Comparison of ENCODE assay signal across 12 cellular contexts in the genomic region with DNA sequence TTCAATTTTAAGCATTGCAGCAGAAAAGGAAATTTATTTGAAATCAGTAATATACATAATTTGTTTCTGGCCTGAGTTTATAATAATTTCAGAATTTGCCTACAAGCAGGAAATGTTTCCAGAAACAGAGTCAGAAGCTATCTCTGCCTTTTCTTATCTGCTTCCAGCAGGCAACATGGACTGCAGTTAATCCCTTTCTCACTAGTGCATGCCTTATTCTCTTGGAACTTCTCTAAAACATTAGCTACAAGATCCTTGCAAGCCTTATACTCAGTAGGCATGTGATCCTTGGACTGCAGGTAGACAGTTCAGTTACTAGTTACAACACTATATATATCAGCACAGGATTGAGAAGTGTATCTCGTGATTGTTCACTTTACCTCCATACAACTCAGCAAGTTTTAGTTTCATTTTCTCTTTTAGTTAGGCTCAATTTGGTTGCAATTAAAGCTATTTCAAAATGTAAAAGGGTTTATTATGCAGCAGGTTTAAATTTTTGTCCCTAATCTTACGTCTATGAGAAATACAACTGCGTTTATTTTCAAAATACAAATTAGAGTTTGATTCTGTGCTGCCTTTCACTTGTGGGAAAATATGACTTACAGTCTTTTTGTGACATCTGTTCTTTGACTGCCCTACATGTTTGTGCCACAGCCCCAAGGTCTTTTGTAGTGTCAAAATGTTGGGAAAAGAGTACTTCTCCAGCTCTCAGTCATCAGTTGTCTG.
DNase-seq lines count a peak whose midpoint lies in the region; FAIRE-seq and TF ChIP-seq lines count a peak whose summit lies in the region.
"Had no signal": no experiment of that assay in that cellular context is flagged by ENCODE, and none has a peak within 500 bp of the region (broad histone marks: within the 10 kb centered on the region; RNA-seq: fewer than 3 reads in every experiment).

No MANE protein-coding gene starts in this region.

- no peak for FAIRE-seq in GM12891 (lab: Jason Lieb, UNC)
- FAIRE-seq: RCC 7860 had no signal

- TF ChIP-seq CTCF in fibroblast of pulmonary artery (IDR thresholded peaks at IDR 0.05; ENCODE audit: low read length, missing control alignments) (no peak), foreskin fibroblast (IDR thresholded peaks at IDR 0.05; ENCODE audit: low read depth, low read length) (no peak)

- DNase-seq in NCI-H345 (lab: John Stamatoyannopoulos, UW) = peak; percentile 10
- no peak for DNase-seq in NCI-H345 treated with DMSO at 0.1 percent for 48 hours (lab: John Stamatoyannopoulos, UW; ENCODE audit: unreplicated experiment)
- DNase-seq in RPMI8226 = peak; percentile 10
- DNase-seq in fibroblast of pulmonary artery (ENCODE audit: low read depth) = peak; percentile 13
- no peak for DNase-seq in skeletal muscle cell (ENCODE audit: low read depth)
- no peak for DNase-seq in foreskin fibroblast
- DNase-seq in GM12891 (ENCODE audit: insufficient read length, low spot score) = no peak
- no peak for DNase-seq in activated CD4-positive, alpha-beta T cell treated with anti-CD3 and anti-CD28 coated beads for 4 hours
- DNase-seq: activated CD4-positive, alpha-beta T cell treated with anti-CD3 and anti-CD28 coated beads, Interleukin-2, amount 10 ng/mL, durations not matched to agents 24 days and 14 days; Karpas-422; left cardiac atrium had no signal

- no peak for TF ChIP-seq POLR2A in GM12891 (IDR thresholded peaks at IDR 0.05; ENCODE audit: low read depth, low read length)

- H3K4me3 ChIP-seq in fibroblast of pulmonary artery (replicated peaks; ENCODE audit: low read depth, low read length) (peak overlapping the region; percentile 37), skeletal muscle cell (ENCODE audit: low read depth, low read length) (peak overlapping the region; percentile 4), foreskin fibroblast (ENCODE audit: low read depth in 1 of 2, low read length in 2 of 2) (no peak overlapping the region)

TF ChIP-seq in GM12891, 5 proteins besides CTCF, POLR2A, EP300 and RAD21:
- TF ChIP-seq POLR2AphosphoS5 (IDR thresholded peaks at IDR 0.05; ENCODE audit: low read depth, low read length) (no peak), SPI1 (IDR thresholded peaks at IDR 0.05; ENCODE audit: low read depth, low read length) (no peak), TAF1 (IDR thresholded peaks at IDR 0.05; ENCODE audit: low read depth, low read length) (no peak), POU2F2 (IDR thresholded peaks at IDR 0.05; ENCODE audit: low read depth, low read length) (no peak), PAX5 (IDR thresholded peaks at IDR 0.05; ENCODE audit: insufficient read depth, low read length, severe bottlenecking) (no peak)
TF ChIP-seq in GM12891: peak in this region for 0.

Comparison
In these comparisons a context has a peak if more than half of its experiments do, and no peak if none do; other contexts are left out.
1. DNase-seq: peak in NCI-H345 (single experiment), RPMI8226 (single experiment) and fibroblast of pulmonary artery (single experiment); none in NCI-H345 treated with DMSO at 0.1 percent for 48 hours (single experiment), skeletal muscle cell (single experiment), foreskin fibroblast (0 of 2), GM12891 (single experiment) and activated CD4-positive, alpha-beta T cell treated with anti-CD3 and anti-CD28 coated beads for 4 hours (0 of 2).
2. H3K4me3 ChIP-seq: peak in fibroblast of pulmonary artery (single experiment) and skeletal muscle cell (single experiment); none in foreskin fibroblast (0 of 2).